2 cellular contexts compared by ENCODE assay signal in genomic region chr2:152432206-152432653, GRCh38.
TF ChIP-seq lines count a peak whose summit lies in the region.

No MANE protein-coding gene starts in this region.

TF ChIP-seq in A549, 52 proteins besides CTCF, POLR2A, EP300 and RAD21 (continued from another document):
- TF ChIP-seq, protein P1, sequence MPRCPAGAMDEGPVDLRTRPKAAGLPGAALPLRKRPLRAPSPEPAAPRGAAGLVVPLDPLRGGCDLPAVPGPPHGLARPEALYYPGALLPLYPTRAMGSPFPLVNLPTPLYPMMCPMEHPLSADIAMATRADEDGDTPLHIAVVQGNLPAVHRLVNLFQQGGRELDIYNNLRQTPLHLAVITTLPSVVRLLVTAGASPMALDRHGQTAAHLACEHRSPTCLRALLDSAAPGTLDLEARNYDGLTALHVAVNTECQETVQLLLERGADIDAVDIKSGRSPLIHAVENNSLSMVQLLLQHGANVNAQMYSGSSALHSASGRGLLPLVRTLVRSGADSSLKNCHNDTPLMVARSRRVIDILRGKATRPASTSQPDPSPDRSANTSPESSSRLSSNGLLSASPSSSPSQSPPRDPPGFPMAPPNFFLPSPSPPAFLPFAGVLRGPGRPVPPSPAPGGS (IDR thresholded peaks at IDR 0.05): peak; percentile 84; the same call in 2 of the 3 replicates
TF ChIP-seq in A549: peak in this region for 7.

TF ChIP-seq in SK-N-SH, 30 proteins besides CTCF, POLR2A, EP300 and RAD21 (continued from another document):
- no peak for TF ChIP-seq MXI1 (IDR thresholded peaks at IDR 0.05; ENCODE audit: low read depth, low read length)
- TF ChIP-seq, protein P2, sequence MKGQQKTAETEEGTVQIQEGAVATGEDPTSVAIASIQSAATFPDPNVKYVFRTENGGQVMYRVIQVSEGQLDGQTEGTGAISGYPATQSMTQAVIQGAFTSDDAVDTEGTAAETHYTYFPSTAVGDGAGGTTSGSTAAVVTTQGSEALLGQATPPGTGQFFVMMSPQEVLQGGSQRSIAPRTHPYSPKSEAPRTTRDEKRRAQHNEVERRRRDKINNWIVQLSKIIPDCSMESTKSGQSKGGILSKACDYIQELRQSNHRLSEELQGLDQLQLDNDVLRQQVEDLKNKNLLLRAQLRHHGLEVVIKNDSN (IDR thresholded peaks at IDR 0.05; ENCODE audit: borderline replicate concordance, low read depth): no peak
- TF ChIP-seq MEF2A (IDR thresholded peaks at IDR 0.05; ENCODE audit: borderline replicate concordance, low read depth): no peak
- no peak for TF ChIP-seq NRF1 (IDR thresholded peaks at IDR 0.05; ENCODE audit: low read depth, low read length)
